In the genomic region with DNA sequence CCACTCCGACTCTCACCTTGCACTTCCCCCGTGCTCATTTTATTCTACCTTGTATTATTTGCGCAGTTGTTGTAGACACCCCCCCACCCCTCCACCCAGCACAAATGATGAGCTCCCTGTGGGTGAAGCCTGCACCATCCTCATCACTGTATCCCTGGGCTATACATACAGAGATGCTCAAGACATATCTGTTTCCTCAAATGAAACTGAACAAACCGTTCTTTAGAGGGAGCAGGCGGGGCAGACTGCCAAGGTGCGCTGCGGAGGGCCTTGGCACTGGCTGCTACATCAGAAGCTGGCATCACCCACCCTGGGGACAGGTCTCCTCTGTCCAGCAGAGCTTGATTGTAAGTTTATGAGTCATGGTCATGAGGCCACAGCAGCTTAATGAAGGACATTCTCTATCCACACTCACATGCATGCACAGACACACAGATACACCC, we compare ENCODE assay signal across 16 cellular contexts. TPM values are rescaled to one million over a fixed set of nuclear protein-coding genes. Genes with fewer than 3 reads are reported as not detected.
DNase-seq lines count a peak whose midpoint lies in the region; ATAC-seq and TF ChIP-seq lines count a peak whose summit lies in the region.
"Had no signal": no experiment of that assay in that cellular context is flagged by ENCODE, and none has a peak within 500 bp of the region (broad histone marks: within the 10 kb centered on the region; RNA-seq: fewer than 3 reads in every experiment).

No MANE protein-coding gene starts in this region.

- TF ChIP-seq CTCF in coronary artery (IDR thresholded peaks at IDR 0.05), result no peak

- DNase-seq in M059J (ENCODE audit: low read depth), result peak; percentile 37
- DNase-seq in coronary artery (ENCODE audit: low spot score), result peak; percentile 89
- peak; percentile 76 for DNase-seq in midbrain (lab: John Stamatoyannopoulos, UW)
- DNase-seq in retina, result no peak
- DNase-seq in NCI-H2171 (lab: John Stamatoyannopoulos, UW), result no peak
- DNase-seq: activated naive CD4-positive, alpha-beta T cell treated with anti-CD3 and anti-CD28 coated beads, Interleukin-2, amount 10 ng/mL, durations not matched to agents 7 days and 5 days; colonic mucosa; Karpas-422; mesendoderm; NCI-H1930; stimulated activated CD4-positive, alpha-beta T cell treated with anti-CD3 and anti-CD28 coated beads, Interleukin-4, amount 100 ng/mL, for 1 hour had no signal

- H3K4me3 ChIP-seq in coronary artery, result peak overlapping the region; percentile 29
- H3K4me3 ChIP-seq: colonic mucosa, ovary, SK-N-MC had no signal

- ATAC-seq in HG03039 (IDR thresholded peaks at IDR 0.05; ENCODE audit: unreplicated experiment), result no peak

- H3K27ac ChIP-seq in coronary artery (peak overlapping the region; percentile 82 to 92), temporal lobe (ENCODE audit: low read depth, low read length) (peak overlapping the region; percentile 88)
- H3K27ac ChIP-seq: colonic mucosa, ovary, SK-N-MC, VCaP had no signal

RNA-seq across cellular contexts. Expression of a gene that starts 29.0 kb away (rescaled TPM):
- total RNA-seq in M059J (2014; rRNA removed; shearing (Covaris generic)), result not detected in 2 replicates
- total RNA-seq in temporal lobe, result 22.1 TPM

Comparison
In these comparisons a context has a peak if more than half of its experiments do, and no peak if none do; other contexts are left out.
1. DNase-seq: peak in M059J (single experiment), coronary artery (single experiment) and midbrain (single experiment); none in retina (single experiment) and NCI-H2171 (single experiment).
2. RNA of a gene that starts 29.0 kb away (total RNA-seq): 22.1 TPM in temporal lobe (single experiment); not detected in M059J; every median in the first group is over 10 times any median in the second.